17 cellular contexts compared by ENCODE assay signal in genomic region chr7:117084286-117084685, GRCh38.
"Had no signal": no experiment of that assay in that cellular context is flagged by ENCODE, and none has a peak within 500 bp of the region (broad histone marks: within the 10 kb centered on the region; RNA-seq: fewer than 3 reads in every experiment).

No MANE protein-coding gene starts in this region.

- H3K36me3 ChIP-seq: cardiac muscle cell, sigmoid colon, spleen, upper lobe of right lung had no signal

- H3K4me3 ChIP-seq: cardiac muscle cell, psoas muscle, sigmoid colon, spleen, upper lobe of right lung had no signal

- H3K27me3 ChIP-seq: cardiac muscle cell, sigmoid colon, spleen, upper lobe of right lung had no signal

- ATAC-seq: activated naive CD8-positive, alpha-beta T cell treated with anti-CD3 and anti-CD28 coated beads, Interleukin-2, amount 50 U/mL, for 24 hours; psoas muscle; stimulated activated naive CD8-positive, alpha-beta T cell treated with anti-CD3 and anti-CD28 coated beads, Interleukin-15, amount 100 ng/mL, for 72 hours; T-cell had no signal

- DNase-seq: activated CD4-positive, CD25-positive, alpha-beta regulatory T cell treated with anti-CD3 and anti-CD28 coated beads, Interleukin-2, amount 50 U/mL, for 72 hours; activated naive CD4-positive, alpha-beta T cell treated with anti-CD3 and anti-CD28 coated beads for 36 hours; activated naive CD8-positive, alpha-beta T cell treated with anti-CD3 and anti-CD28 coated beads, Interleukin-2, amount 50 U/mL, for 24 hours; activated T-cell treated with anti-CD3 and anti-CD28 coated beads for 4 hours; aorta; foreskin fibroblast; nephron progenitor cell; occipital lobe; psoas muscle; sigmoid colon; spleen; stimulated activated naive CD8-positive, alpha-beta T cell treated with anti-CD3 and anti-CD28 coated beads, Interleukin-15, amount 100 ng/mL, for 72 hours; T-cell; T-helper 9 cell; upper lobe of right lung had no signal

- H3K9me3 Mint-ChIP-seq: activated naive CD4-positive, alpha-beta T cell treated with anti-CD3 and anti-CD28 coated beads for 36 hours; activated naive CD8-positive, alpha-beta T cell treated with anti-CD3 and anti-CD28 coated beads, Interleukin-2, amount 50 U/mL, for 24 hours; activated T-helper 2 cell treated with anti-CD3 and anti-CD28 coated beads, Interferon-gamma antibody, Interleukin-2, Interleukin-4, amounts not matched to agents 10 μg/mL and 5 μg/mL and 100 μg/mL, durations not matched to agents 14 hours and 24 hours and 36 hours; nephron progenitor cell; stimulated activated naive CD8-positive, alpha-beta T cell treated with anti-CD3 and anti-CD28 coated beads, Interleukin-15, amount 100 ng/mL, for 72 hours; T-cell had no signal

- H3K36me3 Mint-ChIP-seq: T-cell had no signal

- H3K27ac Mint-ChIP-seq: activated naive CD4-positive, alpha-beta T cell treated with anti-CD3 and anti-CD28 coated beads for 36 hours; activated naive CD8-positive, alpha-beta T cell treated with anti-CD3 and anti-CD28 coated beads, Interleukin-2, amount 50 U/mL, for 24 hours; activated T-helper 2 cell treated with anti-CD3 and anti-CD28 coated beads, Interferon-gamma antibody, Interleukin-2, Interleukin-4, amounts not matched to agents 10 μg/mL and 5 μg/mL and 100 μg/mL, durations not matched to agents 14 hours and 24 hours and 36 hours; nephron progenitor cell; stimulated activated naive CD8-positive, alpha-beta T cell treated with anti-CD3 and anti-CD28 coated beads, Interleukin-15, amount 100 ng/mL, for 72 hours; T-cell had no signal

- H3K27me3 Mint-ChIP-seq: activated naive CD8-positive, alpha-beta T cell treated with anti-CD3 and anti-CD28 coated beads, Interleukin-2, amount 50 U/mL, for 24 hours; stimulated activated naive CD8-positive, alpha-beta T cell treated with anti-CD3 and anti-CD28 coated beads, Interleukin-15, amount 100 ng/mL, for 72 hours; T-cell had no signal

- H3K27ac ChIP-seq: cardiac muscle cell, psoas muscle, sigmoid colon, spleen, upper lobe of right lung had no signal

- H3K4me3 Mint-ChIP-seq: activated naive CD4-positive, alpha-beta T cell treated with anti-CD3 and anti-CD28 coated beads for 36 hours; activated naive CD8-positive, alpha-beta T cell treated with anti-CD3 and anti-CD28 coated beads, Interleukin-2, amount 50 U/mL, for 24 hours; nephron progenitor cell; stimulated activated naive CD8-positive, alpha-beta T cell treated with anti-CD3 and anti-CD28 coated beads, Interleukin-15, amount 100 ng/mL, for 72 hours; T-cell had no signal

- H3K9me3 ChIP-seq: psoas muscle, sigmoid colon, spleen, upper lobe of right lung had no signal
